Comparison of ENCODE assay signal across 10 cellular contexts in genomic region chr1:101314244-101314643, GRCh38.
DNase-seq lines count a peak whose midpoint lies in the region; ATAC-seq and TF ChIP-seq lines count a peak whose summit lies in the region.
"Had no signal": no experiment of that assay in that cellular context is flagged by ENCODE, and none has a peak within 500 bp of the region (broad histone marks: within the 10 kb centered on the region; RNA-seq: fewer than 3 reads in every experiment).

No MANE protein-coding gene starts in this region.

- H3K4me1 ChIP-seq in CD8-positive, alpha-beta memory T cell (ENCODE audit: insufficient read depth, low read length), result peaks cover 36% of the 10 kb centered on the region
- H3K4me1 ChIP-seq in PC-9 (replicated peaks; ENCODE audit: insufficient read depth) (no peaks in the 10 kb centered on the region), left ventricle myocardium inferior (peaks cover 9% of the 10 kb centered on the region)

- POLR2A ChIA-PET in CD8-positive, alpha-beta memory T cell (lab: Charles Lee), result no interaction called here
- POLR2A ChIA-PET in HEK293T (lab: Yijun Ruan, JAX) (no interaction called here), PC-9 (lab: Charles Lee; ENCODE audit: unreplicated experiment) (no interaction called here)

- H3K9me2 ChIP-seq in PC-9 (ENCODE audit: insufficient read depth), result no peaks in the 10 kb centered on the region

- CTCF ChIA-PET in CD8-positive, alpha-beta memory T cell (lab: Charles Lee), result interaction anchor here (9.5 kb wide), 1 partner anchor 44 kb away, joined by 143 read pairs; no protein-coding TSS in a partner anchor
- CTCF ChIA-PET in HEK293T (lab: Yijun Ruan, JAX), result interaction anchor here (0.6 kb wide), 1 partner anchor 956 kb away, joined by 3 read pairs; no protein-coding TSS in a partner anchor
- CTCF ChIA-PET in PC-9 (lab: Charles Lee), result no interaction called here

- no peak overlapping the region for H2AFZ ChIP-seq in PC-9

- no peaks in the 10 kb centered on the region for H3K27me3 ChIP-seq in CD8-positive, alpha-beta memory T cell (ENCODE audit: insufficient read depth, low read length, poor library complexity, severe bottlenecking)
- H3K27me3 ChIP-seq in PC-9 (ENCODE audit: insufficient read depth, low read depth) (peaks cover 52% of the 10 kb centered on the region; the same call in 1 of the 2 replicates), left ventricle myocardium inferior (ENCODE audit: low read depth) (peaks cover 47% of the 10 kb centered on the region)

- H3K9me3 ChIP-seq in CD8-positive, alpha-beta memory T cell (ENCODE audit: low read length), result no peaks in the 10 kb centered on the region
- no peaks in the 10 kb centered on the region for H3K9me3 ChIP-seq in PC-9 (ENCODE audit: insufficient read depth, low read depth)
- H3K9me3 ChIP-seq in left ventricle myocardium inferior (replicated peaks), result no peaks in the 10 kb centered on the region
- H3K9me3 ChIP-seq: tibial artery had no signal

- no peak for DNase-seq in CD8-positive, alpha-beta memory T cell
- DNase-seq in central memory CD8-positive, alpha-beta T cell (ENCODE audit: low spot score in 2 of 2), result no peak
- DNase-seq in HEK293T (ENCODE audit: extremely low spot score) (no peak), PC-9 (no peak), left ventricle myocardium inferior (no peak), nephron progenitor cell (no peak)
- DNase-seq: NCI-H146, tibial artery had no signal

- H3K4me3 ChIP-seq in CD8-positive, alpha-beta memory T cell (ENCODE audit: low read length), result no peak overlapping the region
- H3K4me3 ChIP-seq in PC-9 (no peak overlapping the region), left ventricle myocardium inferior (no peak overlapping the region)
- H3K4me3 ChIP-seq: tibial artery had no signal

- BruUV-seq in PC-9 (replicated peaks; lab: Mats Ljungman, UMichigan), result no TSS peak

- H3K27me3 Mint-ChIP-seq in CD8-positive, alpha-beta memory T cell, result peaks cover 0 to 2% of the 10 kb centered on the region in 2 donors
- H3K27me3 Mint-ChIP-seq in central memory CD8-positive, alpha-beta T cell, result no peaks in the 10 kb centered on the region
- H3K27me3 Mint-ChIP-seq in nephron progenitor cell (ENCODE audit: low read depth, poor library complexity), result peaks cover 10% of the 10 kb centered on the region

- H3K79me2 ChIP-seq in PC-9 (ENCODE audit: low read depth), result no peaks in the 10 kb centered on the region

- H3K4me3 Mint-ChIP-seq in CD8-positive, alpha-beta memory T cell, result peak overlapping the region in 1 of 7 donors; percentile 7
- H3K4me3 Mint-ChIP-seq in central memory CD8-positive, alpha-beta T cell, result no peak overlapping the region
- no peak overlapping the region for H3K4me3 Mint-ChIP-seq in nephron progenitor cell

- no peaks in the 10 kb centered on the region for H3K36me3 Mint-ChIP-seq in CD8-positive, alpha-beta memory T cell
- H3K36me3 Mint-ChIP-seq in central memory CD8-positive, alpha-beta T cell (ENCODE audit: insufficient read depth), result peaks cover 10% of the 10 kb centered on the region
- no peaks in the 10 kb centered on the region for H3K36me3 Mint-ChIP-seq in nephron progenitor cell (ENCODE audit: low read depth)

- peak overlapping the region in 6 of 8 donors; percentile 36 to 99 (median 96) for H3K27ac Mint-ChIP-seq in CD8-positive, alpha-beta memory T cell
- H3K27ac Mint-ChIP-seq in central memory CD8-positive, alpha-beta T cell (ENCODE audit: low read depth), result peak overlapping the region; percentile 88
- H3K27ac Mint-ChIP-seq in nephron progenitor cell, result no peak overlapping the region

- TF ChIP-seq CTCF in PC-9 (conservative IDR thresholded peaks at IDR 0.05), result no peak
- TF ChIP-seq CTCF in left ventricle myocardium inferior (IDR thresholded peaks at IDR 0.05; ENCODE audit: borderline replicate concordance), result no peak
- TF ChIP-seq CTCF in nephron progenitor cell (IDR thresholded peaks at IDR 0.05), result no peak

- no peaks in the 10 kb centered on the region for H3K9me3 Mint-ChIP-seq in CD8-positive, alpha-beta memory T cell
- H3K9me3 Mint-ChIP-seq in central memory CD8-positive, alpha-beta T cell, result no peaks in the 10 kb centered on the region
- H3K9me3 Mint-ChIP-seq in nephron progenitor cell, result peaks cover 3% of the 10 kb centered on the region

- intact Hi-C loops in PC-9 (cut with micrococcal nuclease; ENCODE audit: unreplicated experiment) (no loop called here), left ventricle myocardium inferior (cut with micrococcal nuclease) (no loop called here)

- no peaks in the 10 kb centered on the region for H4K20me1 ChIP-seq in PC-9 (ENCODE audit: insufficient read depth)

- H3K36me3 ChIP-seq in CD8-positive, alpha-beta memory T cell (ENCODE audit: insufficient read depth, low read length), result no peaks in the 10 kb centered on the region
- H3K36me3 ChIP-seq in PC-9 (ENCODE audit: low read depth) (no peaks in the 10 kb centered on the region), left ventricle myocardium inferior (no peaks in the 10 kb centered on the region)
- H3K36me3 ChIP-seq: tibial artery had no signal

- H3K27ac ChIP-seq in CD8-positive, alpha-beta memory T cell (ENCODE audit: low read depth, low read length), result no peak overlapping the region
- H3K27ac ChIP-seq in PC-9 (no peak overlapping the region), left ventricle myocardium inferior (replicated peaks) (no peak overlapping the region)
- H3K27ac ChIP-seq: tibial artery had no signal

- no peak overlapping the region for H3K4me2 ChIP-seq in PC-9

- ATAC-seq in GM19043 (IDR thresholded peaks at IDR 0.05; ENCODE audit: low read depth, unreplicated experiment) (peak; percentile 23), HG03439 (IDR thresholded peaks at IDR 0.05; ENCODE audit: unreplicated experiment) (peak; percentile 44)
- no peak for ATAC-seq in central memory CD8-positive, alpha-beta T cell (replicated peaks; ENCODE audit: extremely low read depth, poor library complexity, severe bottlenecking)

- no peaks in the 10 kb centered on the region for H3F3A ChIP-seq in PC-9 (ENCODE audit: insufficient read depth, low read depth)

- peaks cover 51 to 54% (median 53%) of the 10 kb centered on the region in 3 donors for H3K4me1 Mint-ChIP-seq in CD8-positive, alpha-beta memory T cell
- H3K4me1 Mint-ChIP-seq in central memory CD8-positive, alpha-beta T cell, result peaks cover 64% of the 10 kb centered on the region
- peaks cover 45% of the 10 kb centered on the region for H3K4me1 Mint-ChIP-seq in nephron progenitor cell

TF ChIP-seq in HEK293T, 16 proteins besides CTCF, POLR2A, EP300 and RAD21:
- TF ChIP-seq LEF1 (IDR thresholded peaks at IDR 0.05; ENCODE audit: borderline replicate concordance) (no peak), ZNF384 (IDR thresholded peaks at IDR 0.05) (no peak), NFRKB (IDR thresholded peaks at IDR 0.05) (no peak), HDGF (IDR thresholded peaks at IDR 0.05; ENCODE audit: borderline replicate concordance) (no peak), SP1 (IDR thresholded peaks at IDR 0.05) (no peak), SUZ12 (IDR thresholded peaks at IDR 0.05) (no peak), FOXK2 (IDR thresholded peaks at IDR 0.05) (no peak), ARNT (IDR thresholded peaks at IDR 0.05) (no peak), FOXA1 (IDR thresholded peaks at IDR 0.05) (no peak), PKNOX1 (IDR thresholded peaks at IDR 0.05) (no peak), CTBP1 (IDR thresholded peaks at IDR 0.05; ENCODE audit: borderline replicate concordance) (no peak), BHLHE40 (IDR thresholded peaks at IDR 0.05; ENCODE audit: borderline replicate concordance) (no peak), TARDBP (IDR thresholded peaks at IDR 0.05) (no peak), ELF4 (IDR thresholded peaks at IDR 0.05) (no peak), FOXM1 (IDR thresholded peaks at IDR 0.05; ENCODE audit: borderline replicate concordance) (no peak), L3MBTL2 (conservative IDR thresholded peaks at IDR 0.05) (no peak)
